Comparison of ENCODE assay signal across 9 cellular contexts in genomic region chr12:57182918-57183575, GRCh38. TPM values are rescaled to one million over a fixed set of nuclear protein-coding genes. Genes with fewer than 3 reads are reported as not detected.
A peak's percentile ranks its signal among the peaks of the same experiment; 100 is the strongest.
DNase-seq lines count a peak whose midpoint lies in the region; ATAC-seq, FAIRE-seq and TF ChIP-seq lines count a peak whose summit lies in the region.
"Had no signal": no experiment of that assay in that cellular context is flagged by ENCODE, and none has a peak within 500 bp of the region (broad histone marks: within the 10 kb centered on the region; RNA-seq: fewer than 3 reads in every experiment).

No MANE protein-coding gene starts in this region.

- H3K4me1 Mint-ChIP-seq in activated T-helper 2 cell treated with anti-CD3 and anti-CD28 coated beads, Interferon-gamma antibody, Interleukin-2, Interleukin-4, amounts not matched to agents 10 μg/mL and 5 μg/mL and 100 μg/mL, durations not matched to agents 14 hours and 24 hours and 36 hours (ENCODE audit: low read depth): peaks cover 5% of the 10 kb centered on the region

- H3K18ac ChIP-seq in trophoblast cell (ENCODE audit: low read length): no peak overlapping the region

- H2BK5ac ChIP-seq in trophoblast cell (ENCODE audit: low read depth, low read length, poor library complexity): no peak overlapping the region

- H3K4me1 ChIP-seq in trophoblast cell (ENCODE audit: control insufficient read depth in 1 of 2, insufficient read depth in 2 of 2, low read length in 2 of 2) (peaks cover 7 to 8% of the 10 kb centered on the region in 2 experiments), uterus (no peaks in the 10 kb centered on the region)

- no peaks in the 10 kb centered on the region for H3K79me2 ChIP-seq in trophoblast cell (ENCODE audit: control insufficient read depth, insufficient read depth, low read length, poor library complexity)

- DNase-seq in EL (peak; percentile 67), LHCN-M2 (ENCODE audit: low read depth) (peak; percentile 67), RPMI8226 (peak; percentile 84), frontal cortex (ENCODE audit: low spot score in 2 of 2) (peak; percentile 78 to 93), trophoblast cell (peak; percentile 84 to 89), uterus (peak; percentile 78 to 79)
- peak; percentile 69 for DNase-seq in activated T-helper 2 cell treated with anti-CD3 and anti-CD28 coated beads, Interferon-gamma antibody, Interleukin-2, Interleukin-4, amounts not matched to agents 10 μg/mL and 5 μg/mL and 100 μg/mL, durations not matched to agents 14 hours and 24 hours and 36 hours (ENCODE audit: low spot score)

- no peak overlapping the region for H3K27ac Mint-ChIP-seq in activated T-helper 2 cell treated with anti-CD3 and anti-CD28 coated beads, Interferon-gamma antibody, Interleukin-2, Interleukin-4, amounts not matched to agents 10 μg/mL and 5 μg/mL and 100 μg/mL, durations not matched to agents 14 hours and 24 hours and 36 hours

- H2BK120ac ChIP-seq in trophoblast cell (ENCODE audit: insufficient read depth, low read length, poor library complexity): no peak overlapping the region

- H3K36me3 ChIP-seq in trophoblast cell (ENCODE audit: control insufficient read depth in 1 of 2, insufficient read depth in 2 of 2, low read length in 2 of 2) (peaks cover 81 to 84% of the 10 kb centered on the region in 2 experiments), uterus (no peaks in the 10 kb centered on the region)

- H4K8ac ChIP-seq in trophoblast cell (ENCODE audit: low read depth, low read length): no peak overlapping the region

- no CpG with 5 or more reads among the region's 13 CpGs for WGBS in trophoblast cell (ENCODE audit: extremely low coverage, insufficient coverage, insufficient read length)

- H3K23ac ChIP-seq in trophoblast cell (ENCODE audit: low read length): no peak overlapping the region

- H3K79me1 ChIP-seq in trophoblast cell (ENCODE audit: low read length): no peaks in the 10 kb centered on the region

- H4K12ac ChIP-seq in trophoblast cell (ENCODE audit: low read depth, low read length): no peak overlapping the region

- H3K9me3 ChIP-seq in trophoblast cell (ENCODE audit: insufficient read depth, low read depth, low read length) (peaks cover 4% of the 10 kb centered on the region), uterus (no peaks in the 10 kb centered on the region)

- no peaks in the 10 kb centered on the region for H3K36me3 Mint-ChIP-seq in activated T-helper 2 cell treated with anti-CD3 and anti-CD28 coated beads, Interferon-gamma antibody, Interleukin-2, Interleukin-4, amounts not matched to agents 10 μg/mL and 5 μg/mL and 100 μg/mL, durations not matched to agents 14 hours and 24 hours and 36 hours (ENCODE audit: low read depth)

- no peak overlapping the region for H3K4ac ChIP-seq in trophoblast cell (ENCODE audit: low read depth, low read length)

- TF ChIP-seq POLR2A in uterus (IDR thresholded peaks at IDR 0.05): peak in 1 of 2 donors; percentile 16

- H3K14ac ChIP-seq in trophoblast cell (ENCODE audit: low read length): no peak overlapping the region

- no peak overlapping the region for H2AFZ ChIP-seq in trophoblast cell (ENCODE audit: insufficient read depth, low read length, poor library complexity)

- no peak overlapping the region for H2BK12ac ChIP-seq in trophoblast cell (ENCODE audit: low read length)

- peak; percentile 63 for ATAC-seq in GM21825 (IDR thresholded peaks at IDR 0.05; ENCODE audit: unreplicated experiment)

- TF ChIP-seq CTCF in uterus (IDR thresholded peaks at IDR 0.05): peak; percentile 79 to 94 (median 92)

- no peak overlapping the region for H3K4me2 ChIP-seq in trophoblast cell (ENCODE audit: low read length)

- no peaks in the 10 kb centered on the region for H3K9me3 Mint-ChIP-seq in activated T-helper 2 cell treated with anti-CD3 and anti-CD28 coated beads, Interferon-gamma antibody, Interleukin-2, Interleukin-4, amounts not matched to agents 10 μg/mL and 5 μg/mL and 100 μg/mL, durations not matched to agents 14 hours and 24 hours and 36 hours

- H3K27me3 ChIP-seq in trophoblast cell (ENCODE audit: insufficient read depth, low read length) (no peaks in the 10 kb centered on the region), uterus (no peaks in the 10 kb centered on the region)

- no peak overlapping the region for H2AK5ac ChIP-seq in trophoblast cell (ENCODE audit: low read length)

- intact Hi-C loops in activated T-helper 2 cell treated with anti-CD3 and anti-CD28 coated beads, Interferon-gamma antibody, Interleukin-2, Interleukin-4, amounts not matched to agents 10 μg/mL and 5 μg/mL and 100 μg/mL, durations not matched to agents 14 hours and 24 hours and 36 hours (cut with micrococcal nuclease): loop anchor here (2.0 to 10.0 kb wide), 4 partner anchors 58 to 428 kb away; partner anchors contain the start of genes PRIM1 and ZBTB39
- intact Hi-C loops in uterus (cut with DNase I; ENCODE audit: low total_unique reads): loop anchor here (5.0 kb wide), 1 partner anchor 116 kb away; no protein-coding TSS in a partner anchor

- H4K91ac ChIP-seq in trophoblast cell (ENCODE audit: low read depth, low read length): no peak overlapping the region

- H3K4me3 Mint-ChIP-seq in activated T-helper 2 cell treated with anti-CD3 and anti-CD28 coated beads, Interferon-gamma antibody, Interleukin-2, Interleukin-4, amounts not matched to agents 10 μg/mL and 5 μg/mL and 100 μg/mL, durations not matched to agents 14 hours and 24 hours and 36 hours (ENCODE audit: low read depth): no peak overlapping the region

- no peak for FAIRE-seq in frontal cortex (lab: Jason Lieb, UNC)

- H3K4me3 ChIP-seq in trophoblast cell (ENCODE audit: low read depth, low read length) (no peak overlapping the region), uterus (no peak overlapping the region)

- H3K27ac ChIP-seq in trophoblast cell (ENCODE audit: low read depth, low read length) (no peak overlapping the region), uterus (no peak overlapping the region)
- H3K27ac ChIP-seq: epithelial cell of prostate had no signal

- H3K27me3 Mint-ChIP-seq in activated T-helper 2 cell treated with anti-CD3 and anti-CD28 coated beads, Interferon-gamma antibody, Interleukin-2, Interleukin-4, amounts not matched to agents 10 μg/mL and 5 μg/mL and 100 μg/mL, durations not matched to agents 14 hours and 24 hours and 36 hours (ENCODE audit: low read depth): no peaks in the 10 kb centered on the region

- no peak overlapping the region for H3K9ac ChIP-seq in trophoblast cell (ENCODE audit: low read length)

RNA-seq across cellular contexts. Expression of gene NXPH4, which starts 33.5 kb away (rescaled TPM):
- total RNA-seq in LHCN-M2 (2014; rRNA removed): 1.2 and 1.4 TPM in 2 replicates
- 3.1 TPM for polyA plus RNA-seq in LHCN-M2 (2012)
- 0.82 and 0.90 TPM in 2 replicates for total RNA-seq in activated T-helper 2 cell treated with anti-CD3 and anti-CD28 coated beads, Interferon-gamma antibody, Interleukin-2, Interleukin-4, amounts not matched to agents 10 μg/mL and 5 μg/mL and 100 μg/mL, durations not matched to agents 14 hours and 24 hours and 36 hours
- total RNA-seq in frontal cortex: 0.82 TPM
- 0.85 and 0.86 TPM in 2 replicates for polyA plus RNA-seq in trophoblast cell (2013)
- 1 to 10 TPM in 1 of 4 donors, not detected in 3; 6.3 TPM for total RNA-seq in uterus

RNA-seq across cellular contexts. Expression of gene LRP1-AS, which starts 35.6 kb away (rescaled TPM):
- total RNA-seq in LHCN-M2 (2014; rRNA removed) (not detected in 2 replicates), frontal cortex (not detected), uterus (not detected)
- not detected for polyA plus RNA-seq in LHCN-M2 (2012)
- not detected in 2 replicates for total RNA-seq in activated T-helper 2 cell treated with anti-CD3 and anti-CD28 coated beads, Interferon-gamma antibody, Interleukin-2, Interleukin-4, amounts not matched to agents 10 μg/mL and 5 μg/mL and 100 μg/mL, durations not matched to agents 14 hours and 24 hours and 36 hours
- not detected in 2 replicates for polyA plus RNA-seq in trophoblast cell (2013)

RNA-seq across cellular contexts. Expression of gene SHMT2, which starts 46.5 kb away (rescaled TPM):
- total RNA-seq in LHCN-M2 (2014; rRNA removed) (143 and 171 TPM in 2 replicates), frontal cortex (28.9 TPM), uterus (100 to 1,000 TPM in 1 of 4 donors, 10 to 100 TPM in 3; 12.4 to 128 (median 35.3) TPM)
- polyA plus RNA-seq in LHCN-M2 (2012): 139 TPM
- total RNA-seq in activated T-helper 2 cell treated with anti-CD3 and anti-CD28 coated beads, Interferon-gamma antibody, Interleukin-2, Interleukin-4, amounts not matched to agents 10 μg/mL and 5 μg/mL and 100 μg/mL, durations not matched to agents 14 hours and 24 hours and 36 hours: 295 and 307 TPM in 2 replicates
- polyA plus RNA-seq in trophoblast cell (2013): 118 and 120 TPM in 2 replicates

RNA-seq across cellular contexts. Expression of gene LRP1, which starts 54.8 kb away (rescaled TPM):
- total RNA-seq in LHCN-M2 (2014; rRNA removed) (89.0 and 99.6 TPM in 2 replicates), frontal cortex (63.2 TPM), uterus (100 to 1,000 TPM; 164 to 507 (median 318) TPM)
- polyA plus RNA-seq in LHCN-M2 (2012): 191 TPM
- 1.8 and 2.1 TPM in 2 replicates for total RNA-seq in activated T-helper 2 cell treated with anti-CD3 and anti-CD28 coated beads, Interferon-gamma antibody, Interleukin-2, Interleukin-4, amounts not matched to agents 10 μg/mL and 5 μg/mL and 100 μg/mL, durations not matched to agents 14 hours and 24 hours and 36 hours
- polyA plus RNA-seq in trophoblast cell (2013): 45.9 and 49.7 TPM in 2 replicates
